ENCODE assay signal across 16 cellular contexts in the genomic region with DNA sequence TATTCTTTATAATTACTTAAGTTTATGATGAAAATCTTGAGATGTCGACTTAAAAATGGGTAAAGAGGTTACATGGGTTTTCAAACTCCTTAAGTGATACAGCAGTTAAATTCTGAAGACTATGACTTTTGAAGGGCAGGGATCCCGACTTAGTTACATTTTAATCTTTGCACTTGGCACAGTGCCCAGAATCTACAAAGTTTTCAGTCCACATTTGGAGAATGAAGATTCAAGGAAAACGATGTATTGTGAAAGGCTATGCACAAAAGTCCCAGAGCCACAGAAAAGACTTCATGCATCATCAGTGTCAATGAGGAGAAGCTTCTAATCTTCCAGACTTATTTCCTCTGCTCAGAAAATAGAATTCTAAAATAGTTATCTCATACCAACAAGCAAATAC. TPM values are rescaled to one million over a fixed set of nuclear protein-coding genes. Genes with fewer than 3 reads are reported as not detected.
"Had no signal": no experiment of that assay in that cellular context is flagged by ENCODE, and none has a peak within 500 bp of the region (broad histone marks: within the 10 kb centered on the region; RNA-seq: fewer than 3 reads in every experiment).

No MANE protein-coding gene starts in this region.

- H3K4me1 Mint-ChIP-seq: activated naive CD8-positive, alpha-beta T cell treated with anti-CD3 and anti-CD28 coated beads, Interleukin-2, amount 10 ng/mL, durations not matched to agents 7 days and 5 days; memory B cell had no signal

- H3K9me3 Mint-ChIP-seq: activated naive CD8-positive, alpha-beta T cell treated with anti-CD3 and anti-CD28 coated beads, Interleukin-2, amount 10 ng/mL, durations not matched to agents 7 days and 5 days; dendritic cell treated with granulocyte-macrophage colony-stimulating factor and Interleukin-4, amounts not matched to agents 40 ng/mL and 50 ng/mL, for 4 days; effector memory CD8-positive, alpha-beta T cell; memory B cell had no signal

- H3K36me3 Mint-ChIP-seq: activated naive CD8-positive, alpha-beta T cell treated with anti-CD3 and anti-CD28 coated beads, Interleukin-2, amount 10 ng/mL, durations not matched to agents 7 days and 5 days; memory B cell had no signal

- H3K36me3 ChIP-seq: left ventricle myocardium inferior, pancreas, stomach, WERI-Rb-1 had no signal

- ATAC-seq: activated CD8-positive, alpha-beta T cell treated with anti-CD3 and anti-CD28 coated beads, Interleukin-2, amount 10 ng/mL, durations not matched to agents 7 days and 5 days; effector memory CD8-positive, alpha-beta T cell; pancreas had no signal

- H3K9me3 ChIP-seq: left ventricle myocardium inferior, pancreas, stomach had no signal

- H3K4me3 ChIP-seq: left ventricle myocardium inferior, pancreas, stomach had no signal

- H3K27me3 Mint-ChIP-seq: dendritic cell treated with granulocyte-macrophage colony-stimulating factor and Interleukin-4, amounts not matched to agents 40 ng/mL and 50 ng/mL, for 4 days; memory B cell had no signal

- H3K4me1 ChIP-seq: left ventricle myocardium inferior, pancreas, stomach had no signal

- H3K27ac ChIP-seq: epithelial cell of prostate, left ventricle myocardium inferior, pancreas, stomach, WERI-Rb-1 had no signal

- H3K4me3 Mint-ChIP-seq: activated CD8-positive, alpha-beta T cell treated with anti-CD3 and anti-CD28 coated beads, Interleukin-2, amount 10 ng/mL, durations not matched to agents 7 days and 5 days; activated naive CD8-positive, alpha-beta T cell treated with anti-CD3 and anti-CD28 coated beads, Interleukin-2, amount 10 ng/mL, durations not matched to agents 7 days and 5 days; dendritic cell treated with granulocyte-macrophage colony-stimulating factor and Interleukin-4, amounts not matched to agents 40 ng/mL and 50 ng/mL, for 4 days; effector memory CD8-positive, alpha-beta T cell; memory B cell had no signal

- H3K27ac Mint-ChIP-seq: activated CD8-positive, alpha-beta T cell treated with anti-CD3 and anti-CD28 coated beads, Interleukin-2, amount 10 ng/mL, durations not matched to agents 7 days and 5 days; activated naive CD8-positive, alpha-beta T cell treated with anti-CD3 and anti-CD28 coated beads, Interleukin-2, amount 10 ng/mL, durations not matched to agents 7 days and 5 days; dendritic cell treated with granulocyte-macrophage colony-stimulating factor and Interleukin-4, amounts not matched to agents 40 ng/mL and 50 ng/mL, for 4 days; effector memory CD8-positive, alpha-beta T cell; memory B cell had no signal

- H3K27me3 ChIP-seq: pancreas, stomach had no signal

- DNase-seq: activated CD4-positive, alpha-beta T cell treated with anti-CD3 and anti-CD28 coated beads for 4 hours; activated CD8-positive, alpha-beta memory T cell treated with anti-CD3 and anti-CD28 coated beads, Interleukin-2, amount 50 U/mL, for 48 hours; activated CD8-positive, alpha-beta T cell treated with anti-CD3 and anti-CD28 coated beads, Interleukin-2, amount 10 ng/mL, durations not matched to agents 7 days and 5 days; activated naive CD8-positive, alpha-beta T cell treated with anti-CD3 and anti-CD28 coated beads, Interleukin-2, amount 10 ng/mL, durations not matched to agents 7 days and 5 days; caudate nucleus; effector memory CD8-positive, alpha-beta T cell; left ventricle myocardium inferior; pancreas; retina; stimulated activated CD4-positive, alpha-beta T cell treated with anti-CD3 and anti-CD28 coated beads, Interleukin-4, amount 100 ng/mL, for 4 hours; stomach; T-helper 1 cell; WERI-Rb-1 had no signal

RNA-seq across cellular contexts. Expression of a gene that starts 36.3 kb away (rescaled TPM):
- total RNA-seq: activated CD8-positive, alpha-beta T cell treated with anti-CD3 and anti-CD28 coated beads, Interleukin-2, amount 10 ng/mL, durations not matched to agents 7 days and 5 days; activated naive CD8-positive, alpha-beta T cell treated with anti-CD3 and anti-CD28 coated beads, Interleukin-2, amount 10 ng/mL, durations not matched to agents 7 days and 5 days had no signal
